Comparison of ENCODE assay signal across 8 cellular contexts in the genomic region with DNA sequence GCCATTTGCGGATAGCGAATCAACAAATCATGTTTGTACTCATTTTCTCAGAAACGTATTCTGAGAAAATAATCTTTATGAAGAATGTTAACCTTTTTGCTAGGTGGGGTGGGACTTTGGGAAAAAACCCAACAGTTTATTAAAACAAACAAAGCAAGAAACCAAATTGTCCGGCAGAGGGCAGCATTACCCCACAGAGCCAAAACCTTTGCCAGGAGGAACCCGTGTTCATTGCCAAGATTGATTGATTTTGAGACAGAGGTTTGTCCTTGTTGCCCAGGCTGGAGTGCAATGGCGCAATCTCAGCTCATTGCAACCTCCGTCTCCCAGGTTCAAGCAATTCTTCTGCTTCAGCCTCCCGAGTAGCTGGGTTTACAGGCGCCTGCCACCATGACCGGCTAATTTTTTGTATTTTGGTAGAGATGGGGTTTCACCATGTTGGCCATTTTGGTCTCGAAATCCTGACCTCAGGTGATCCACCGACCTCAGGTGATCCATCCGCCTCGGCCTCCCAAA.
A peak's percentile ranks its signal among the peaks of the same experiment; 100 is the strongest.
DNase-seq lines count a peak whose midpoint lies in the region; ATAC-seq and TF ChIP-seq lines count a peak whose summit lies in the region.

No MANE protein-coding gene starts in this region.

- no peak overlapping the region for H3K4me3 Mint-ChIP-seq in activated T-helper 1 cell treated with anti-CD3 and anti-CD28 coated beads, Interleukin-12 subunit alpha, Interleukin-12 subunit beta, Interleukin-2, Interleukin-4 antibody, amounts not matched to agents 30 ng/mL and 10 ng/mL and 1 ng/mL, durations not matched to agents 14 hours and 24 hours and 36 hours

- TF ChIP-seq CTCF in Loucy (conservative IDR thresholded peaks at IDR 0.05; ENCODE audit: low read length) (peak; percentile 81), foreskin keratinocyte (conservative IDR thresholded peaks at IDR 0.05) (peak; percentile 89), osteoblast (IDR thresholded peaks at IDR 0.05; ENCODE audit: extremely low read depth, low read depth, low read length) (peak; percentile 73), thyroid gland (IDR thresholded peaks at IDR 0.05) (peak; percentile 40 to 88 (median 84))

- no peak overlapping the region for H2AFZ ChIP-seq in Loucy (ENCODE audit: low read length)
- H2AFZ ChIP-seq in osteoblast (ENCODE audit: low read length): no peak overlapping the region

- ATAC-seq in foreskin keratinocyte: peak; percentile 29
- ATAC-seq in GM19395 (IDR thresholded peaks at IDR 0.05; ENCODE audit: unreplicated experiment): no peak

- no peaks in the 10 kb centered on the region for H3K9me3 Mint-ChIP-seq in activated T-helper 1 cell treated with anti-CD3 and anti-CD28 coated beads, Interleukin-12 subunit alpha, Interleukin-12 subunit beta, Interleukin-2, Interleukin-4 antibody, amounts not matched to agents 30 ng/mL and 10 ng/mL and 1 ng/mL, durations not matched to agents 14 hours and 24 hours and 36 hours

- intact Hi-C loops in activated T-helper 1 cell treated with anti-CD3 and anti-CD28 coated beads, Interleukin-12 subunit alpha, Interleukin-12 subunit beta, Interleukin-2, Interleukin-4 antibody, amounts not matched to agents 30 ng/mL and 10 ng/mL and 1 ng/mL, durations not matched to agents 14 hours and 24 hours and 36 hours (cut with micrococcal nuclease): loop anchor here (1.0 to 5.0 kb wide), 5 partner anchors 71 to 818 kb away; a partner anchor contains a TSS
- intact Hi-C loops in thyroid gland (cut with DNase I): loop anchor here (10.0 kb wide), 1 partner anchor 810 kb away; no protein-coding TSS in a partner anchor

- H3K79me2 ChIP-seq in Loucy (ENCODE audit: insufficient read depth, low read length) (no peaks in the 10 kb centered on the region), osteoblast (ENCODE audit: insufficient read depth, low read length) (no peaks in the 10 kb centered on the region)

- no peaks in the 10 kb centered on the region for H3K9me2 ChIP-seq in Loucy (replicated peaks; ENCODE audit: low read depth, low read length)

- H3K4me1 ChIP-seq in Loucy (ENCODE audit: insufficient read depth, low read length, poor library complexity, severe bottlenecking): peaks cover 8% of the 10 kb centered on the region
- H3K4me1 ChIP-seq in foreskin keratinocyte: no peaks in the 10 kb centered on the region
- H3K4me1 ChIP-seq in osteoblast (ENCODE audit: insufficient read depth, low read length): no peaks in the 10 kb centered on the region
- H3K4me1 ChIP-seq in thyroid gland: no peaks in the 10 kb centered on the region

- H3K27ac Mint-ChIP-seq in activated T-helper 1 cell treated with anti-CD3 and anti-CD28 coated beads, Interleukin-12 subunit alpha, Interleukin-12 subunit beta, Interleukin-2, Interleukin-4 antibody, amounts not matched to agents 30 ng/mL and 10 ng/mL and 1 ng/mL, durations not matched to agents 14 hours and 24 hours and 36 hours: no peak overlapping the region

- H3K4me2 ChIP-seq in Loucy (ENCODE audit: low read depth, low read length, poor library complexity, severe bottlenecking): no peak overlapping the region
- H3K4me2 ChIP-seq in osteoblast (ENCODE audit: insufficient read depth, low read length): no peak overlapping the region

- no peak for TF ChIP-seq POLR2A in thyroid gland (IDR thresholded peaks at IDR 0.05)

- H3K36me3 ChIP-seq in Loucy (ENCODE audit: insufficient read depth, low read length) (no peaks in the 10 kb centered on the region), osteoblast (ENCODE audit: insufficient read depth, low read length) (no peaks in the 10 kb centered on the region), thyroid gland (no peaks in the 10 kb centered on the region)

- H3F3A ChIP-seq in Loucy (ENCODE audit: low read depth): no peaks in the 10 kb centered on the region

- no peaks in the 10 kb centered on the region for H3K4me1 Mint-ChIP-seq in activated T-helper 1 cell treated with anti-CD3 and anti-CD28 coated beads, Interleukin-12 subunit alpha, Interleukin-12 subunit beta, Interleukin-2, Interleukin-4 antibody, amounts not matched to agents 30 ng/mL and 10 ng/mL and 1 ng/mL, durations not matched to agents 14 hours and 24 hours and 36 hours (ENCODE audit: low read depth)

- DNase-seq in DMS53 (lab: John Stamatoyannopoulos, UW): peak; percentile 85
- peak; percentile 57 for DNase-seq in RPMI7951 (ENCODE audit: low read depth)
- peak; percentile 55 for DNase-seq in activated T-helper 1 cell treated with anti-CD3 and anti-CD28 coated beads, Interleukin-12 subunit alpha, Interleukin-12 subunit beta, Interleukin-2, Interleukin-4 antibody, amounts not matched to agents 30 ng/mL and 10 ng/mL and 1 ng/mL, durations not matched to agents 14 hours and 24 hours and 36 hours (ENCODE audit: low spot score)
- DNase-seq in foreskin keratinocyte: peak in 1 of 2 donors; percentile 36
- DNase-seq in osteoblast (ENCODE audit: insufficient read length, low spot score, missing footprints): peak; percentile 76
- DNase-seq in thyroid gland: peak; percentile 76 to 85

- no peak overlapping the region for H3K9ac ChIP-seq in Loucy (ENCODE audit: low read depth, low read length, poor library complexity, severe bottlenecking)

- H4K20me1 ChIP-seq in Loucy (ENCODE audit: insufficient read depth, low read length, poor library complexity, severe bottlenecking): no peaks in the 10 kb centered on the region
- no peaks in the 10 kb centered on the region for H4K20me1 ChIP-seq in osteoblast (ENCODE audit: insufficient read depth, low read length)

- H3K27ac ChIP-seq in foreskin keratinocyte (no peak overlapping the region), osteoblast (ENCODE audit: low read depth, low read length) (no peak overlapping the region), thyroid gland (no peak overlapping the region)

- no peak overlapping the region for H3K4me3 ChIP-seq in Loucy (ENCODE audit: low read length, poor library complexity, severe bottlenecking)
- H3K4me3 ChIP-seq in osteoblast (ENCODE audit: insufficient read depth, low read length): no peak overlapping the region
- no peak overlapping the region for H3K4me3 ChIP-seq in thyroid gland (replicated peaks in 1 of 3)

- no peaks in the 10 kb centered on the region for H3K27me3 ChIP-seq in Loucy (ENCODE audit: insufficient read depth, low read length, poor library complexity, severe bottlenecking)
- H3K27me3 ChIP-seq in foreskin keratinocyte: no peaks in the 10 kb centered on the region
- H3K27me3 ChIP-seq in osteoblast (ENCODE audit: insufficient read depth, low read length): no peaks in the 10 kb centered on the region
- no peaks in the 10 kb centered on the region for H3K27me3 ChIP-seq in thyroid gland

- peaks cover 15% of the 10 kb centered on the region for H3K27me3 Mint-ChIP-seq in activated T-helper 1 cell treated with anti-CD3 and anti-CD28 coated beads, Interleukin-12 subunit alpha, Interleukin-12 subunit beta, Interleukin-2, Interleukin-4 antibody, amounts not matched to agents 30 ng/mL and 10 ng/mL and 1 ng/mL, durations not matched to agents 14 hours and 24 hours and 36 hours (ENCODE audit: insufficient read depth)

- 38 to 43% methylated on average over 13 to 14 of the region's 14 CpGs for WGBS in thyroid gland, 2 donors

- H3K9me3 ChIP-seq in Loucy (ENCODE audit: insufficient read depth, low read depth, low read length) (no peaks in the 10 kb centered on the region), osteoblast (ENCODE audit: low read depth, low read length) (no peaks in the 10 kb centered on the region), thyroid gland (no peaks in the 10 kb centered on the region)

- no peaks in the 10 kb centered on the region for H3K36me3 Mint-ChIP-seq in activated T-helper 1 cell treated with anti-CD3 and anti-CD28 coated beads, Interleukin-12 subunit alpha, Interleukin-12 subunit beta, Interleukin-2, Interleukin-4 antibody, amounts not matched to agents 30 ng/mL and 10 ng/mL and 1 ng/mL, durations not matched to agents 14 hours and 24 hours and 36 hours (ENCODE audit: low read depth)
